In genomic region chr4:139452000-139452399, GRCh38 we compare ENCODE assay signal across 10 cellular contexts. TPM values are rescaled to one million over a fixed set of nuclear protein-coding genes. Genes with fewer than 3 reads are reported as not detected.
DNase-seq lines count a peak whose midpoint lies in the region; ATAC-seq and TF ChIP-seq lines count a peak whose summit lies in the region.
"Had no signal": no experiment of that assay in that cellular context is flagged by ENCODE, and none has a peak within 500 bp of the region (broad histone marks: within the 10 kb centered on the region; RNA-seq: fewer than 3 reads in every experiment).

No MANE protein-coding gene starts in this region.

- ATAC-seq in activated naive CD4-positive, alpha-beta T cell treated with anti-CD3 and anti-CD28 coated beads, Interleukin-2, amount 50 U/mL, for 72 hours = no peak
- no peak for ATAC-seq in activated CD8-positive, alpha-beta T cell treated with anti-CD3 and anti-CD28 coated beads, Interleukin-2, amount 10 ng/mL, durations not matched to agents 7 days and 5 days

- 23 to 72% methylated on average over 1 of the region's 1 CpG for WGBS in sigmoid colon, 2 donors

- H3K27me3 ChIP-seq in sigmoid colon = no peaks in the 10 kb centered on the region

- intact Hi-C loops in sigmoid colon (cut with DNase I) = loop anchor here (5.0 to 10.0 kb wide), 4 partner anchors 35 to 417 kb away; partner anchors contain the start of genes ELF2, NAA15 and NDUFC1

- POLR2A ChIA-PET in activated CD8-positive, alpha-beta T cell treated with anti-CD3 and anti-CD28 coated beads, Interleukin-2, amount 10 ng/mL, durations not matched to agents 7 days and 5 days (lab: Charles Lee) = no interaction called here

- H3K9me3 ChIP-seq in sigmoid colon = no peaks in the 10 kb centered on the region

- H3K9me3 Mint-ChIP-seq in activated naive CD4-positive, alpha-beta T cell treated with anti-CD3 and anti-CD28 coated beads, Interleukin-2, amount 50 U/mL, for 24 hours = no peaks in the 10 kb centered on the region
- H3K9me3 Mint-ChIP-seq in activated naive CD4-positive, alpha-beta T cell treated with anti-CD3 and anti-CD28 coated beads, Interleukin-2, amount 50 U/mL, for 72 hours = no peaks in the 10 kb centered on the region
- no peaks in the 10 kb centered on the region for H3K9me3 Mint-ChIP-seq in activated CD8-positive, alpha-beta T cell treated with anti-CD3 and anti-CD28 coated beads, Interleukin-2, amount 10 ng/mL, durations not matched to agents 7 days and 5 days (ENCODE audit: insufficient read depth)
- H3K9me3 Mint-ChIP-seq in type B pancreatic cell = no peaks in the 10 kb centered on the region

- no peaks in the 10 kb centered on the region for H3K36me3 Mint-ChIP-seq in activated naive CD4-positive, alpha-beta T cell treated with anti-CD3 and anti-CD28 coated beads, Interleukin-2, amount 50 U/mL, for 24 hours
- H3K36me3 Mint-ChIP-seq in activated naive CD4-positive, alpha-beta T cell treated with anti-CD3 and anti-CD28 coated beads, Interleukin-2, amount 50 U/mL, for 72 hours = peaks cover 6 to 21% of the 10 kb centered on the region in 2 donors
- peaks cover 6% of the 10 kb centered on the region for H3K36me3 Mint-ChIP-seq in activated CD8-positive, alpha-beta T cell treated with anti-CD3 and anti-CD28 coated beads, Interleukin-2, amount 10 ng/mL, durations not matched to agents 7 days and 5 days (ENCODE audit: low read depth)
- peaks cover 18% of the 10 kb centered on the region for H3K36me3 Mint-ChIP-seq in type B pancreatic cell

- no peaks in the 10 kb centered on the region for H3K27me3 Mint-ChIP-seq in activated naive CD4-positive, alpha-beta T cell treated with anti-CD3 and anti-CD28 coated beads, Interleukin-2, amount 50 U/mL, for 24 hours
- H3K27me3 Mint-ChIP-seq in activated CD8-positive, alpha-beta T cell treated with anti-CD3 and anti-CD28 coated beads, Interleukin-2, amount 10 ng/mL, durations not matched to agents 7 days and 5 days (ENCODE audit: low read depth) = no peaks in the 10 kb centered on the region
- H3K27me3 Mint-ChIP-seq in type B pancreatic cell = no peaks in the 10 kb centered on the region

- no peak for TF ChIP-seq POLR2A in sigmoid colon (IDR thresholded peaks at IDR 0.05)

- H3K4me3 ChIP-seq in iPS-11a (ENCODE audit: low read depth, low read length) (peak overlapping the region; percentile 76), sigmoid colon (no peak overlapping the region)

- no peak overlapping the region for H3K27ac ChIP-seq in sigmoid colon

- peaks cover 0 to 36% (median 31%) of the 10 kb centered on the region in 4 donors for H3K4me1 ChIP-seq in sigmoid colon

- peaks cover 46% of the 10 kb centered on the region for H3K4me1 Mint-ChIP-seq in activated naive CD4-positive, alpha-beta T cell treated with anti-CD3 and anti-CD28 coated beads, Interleukin-2, amount 50 U/mL, for 24 hours
- H3K4me1 Mint-ChIP-seq in activated CD8-positive, alpha-beta T cell treated with anti-CD3 and anti-CD28 coated beads, Interleukin-2, amount 10 ng/mL, durations not matched to agents 7 days and 5 days (ENCODE audit: low read depth) = peaks cover 42% of the 10 kb centered on the region
- H3K4me1 Mint-ChIP-seq in type B pancreatic cell (ENCODE audit: unreplicated experiment) = peaks cover 39% of the 10 kb centered on the region

- CTCF ChIA-PET in activated CD8-positive, alpha-beta T cell treated with anti-CD3 and anti-CD28 coated beads, Interleukin-2, amount 10 ng/mL, durations not matched to agents 7 days and 5 days (lab: Charles Lee) = interaction anchor here (1.0 to 2.0 kb wide), 3 partner anchors 16 to 106 kb away, joined by 3 to 4 read pairs (median 4); no protein-coding TSS in a partner anchor

- peak overlapping the region; percentile 99 for H3K27ac Mint-ChIP-seq in activated naive CD4-positive, alpha-beta T cell treated with anti-CD3 and anti-CD28 coated beads, Interleukin-2, amount 50 U/mL, for 24 hours
- H3K27ac Mint-ChIP-seq in activated naive CD4-positive, alpha-beta T cell treated with anti-CD3 and anti-CD28 coated beads, Interleukin-2, amount 50 U/mL, for 72 hours = no peak overlapping the region
- H3K27ac Mint-ChIP-seq in activated CD8-positive, alpha-beta T cell treated with anti-CD3 and anti-CD28 coated beads, Interleukin-2, amount 10 ng/mL, durations not matched to agents 7 days and 5 days = peak overlapping the region; percentile 98
- H3K27ac Mint-ChIP-seq in type B pancreatic cell = peak overlapping the region; percentile 99

- H3K36me3 ChIP-seq in sigmoid colon = no peaks in the 10 kb centered on the region

- H3K4me3 Mint-ChIP-seq in activated naive CD4-positive, alpha-beta T cell treated with anti-CD3 and anti-CD28 coated beads, Interleukin-2, amount 50 U/mL, for 24 hours = no peak overlapping the region
- H3K4me3 Mint-ChIP-seq in activated CD8-positive, alpha-beta T cell treated with anti-CD3 and anti-CD28 coated beads, Interleukin-2, amount 10 ng/mL, durations not matched to agents 7 days and 5 days = peak overlapping the region; percentile 89
- peak overlapping the region; percentile 98 for H3K4me3 Mint-ChIP-seq in type B pancreatic cell

- no peak for DNase-seq in activated naive CD4-positive, alpha-beta T cell treated with anti-CD3 and anti-CD28 coated beads, Interleukin-2, amount 50 U/mL, for 72 hours (ENCODE audit: low spot score in 2 of 2)
- no peak for DNase-seq in activated CD8-positive, alpha-beta T cell treated with anti-CD3 and anti-CD28 coated beads, Interleukin-2, amount 10 ng/mL, durations not matched to agents 7 days and 5 days
- no peak for DNase-seq in type B pancreatic cell (ENCODE audit: extremely low spot score, unreplicated experiment)
- no peak for DNase-seq in retina
- DNase-seq in NCI-H1105 (lab: John Stamatoyannopoulos, UW) = no peak
- no peak for DNase-seq in sigmoid colon
- DNase-seq: nucleus accumbens, T1000 had no signal

- no peak for TF ChIP-seq CTCF in type B pancreatic cell (conservative IDR thresholded peaks at IDR 0.05)
- no peak for TF ChIP-seq CTCF in sigmoid colon (IDR thresholded peaks at IDR 0.05)

- no peak for TF ChIP-seq EP300 in sigmoid colon (IDR thresholded peaks at IDR 0.05)

RNA-seq across cellular contexts. Expression of gene RAB33B, which starts 1.9 kb away (rescaled TPM):
- 10 to 100 TPM in 1 of 2 donors, 1 to 10 TPM in 1; 7.5 to 10.1 TPM for total RNA-seq in activated naive CD4-positive, alpha-beta T cell treated with anti-CD3 and anti-CD28 coated beads, Interleukin-2, amount 50 U/mL, for 72 hours
- total RNA-seq in activated CD8-positive, alpha-beta T cell treated with anti-CD3 and anti-CD28 coated beads, Interleukin-2, amount 10 ng/mL, durations not matched to agents 7 days and 5 days = 1 to 10 TPM; 6.7 TPM
- total RNA-seq in type B pancreatic cell (ENCODE audit: low replicate concordance) = 7.8 and 9.0 TPM in 2 replicates
- total RNA-seq in sigmoid colon = 10 to 100 TPM; 13.6 to 15.6 (median 14.6) TPM
- 1 to 10 TPM; 3.4 to 4.2 (median 3.6) TPM for polyA plus RNA-seq in sigmoid colon

Comparison
In these comparisons a context has a peak if more than half of its experiments do, and no peak if none do; other contexts are left out.
1. H3K27ac Mint-ChIP-seq: peak in activated naive CD4-positive, alpha-beta T cell treated with anti-CD3 and anti-CD28 coated beads, Interleukin-2, amount 50 U/mL, for 24 hours (single experiment), activated CD8-positive, alpha-beta T cell treated with anti-CD3 and anti-CD28 coated beads, Interleukin-2, amount 10 ng/mL, durations not matched to agents 7 days and 5 days (single experiment) and type B pancreatic cell (single experiment); none in activated naive CD4-positive, alpha-beta T cell treated with anti-CD3 and anti-CD28 coated beads, Interleukin-2, amount 50 U/mL, for 72 hours (0 of 2).